15 cellular contexts compared by ENCODE assay signal in genomic region chr7:13181221-13181620, GRCh38.
A peak's percentile ranks its signal among the peaks of the same experiment; 100 is the strongest.
DNase-seq lines count a peak whose midpoint lies in the region; ATAC-seq, FAIRE-seq and TF ChIP-seq lines count a peak whose summit lies in the region.
"Had no signal": no experiment of that assay in that cellular context is flagged by ENCODE, and none has a peak within 500 bp of the region (broad histone marks: within the 10 kb centered on the region; RNA-seq: fewer than 3 reads in every experiment).

No MANE protein-coding gene starts in this region.

- no peak overlapping the region for H2BK20ac ChIP-seq in IMR-90 (ENCODE audit: low read depth, low read length)

- H3K4me3 ChIP-seq in A549 = no peak overlapping the region
- no peak overlapping the region for H3K4me3 ChIP-seq in IMR-90 (ENCODE audit: insufficient read depth, low read depth, low read length)
- no peak overlapping the region for H3K4me3 ChIP-seq in fibroblast of villous mesenchyme (ENCODE audit: low read depth, low read length)
- no peak overlapping the region for H3K4me3 ChIP-seq in stomach
- H3K4me3 ChIP-seq: esophagus squamous epithelium had no signal

- H3K9me1 ChIP-seq in IMR-90 (ENCODE audit: insufficient read depth, low read length) = no peaks in the 10 kb centered on the region

- peak overlapping the region; percentile 47 for H3K4me2 ChIP-seq in A549
- no peak overlapping the region for H3K4me2 ChIP-seq in IMR-90 (ENCODE audit: low read depth, low read length)

- no peak overlapping the region for H4K8ac ChIP-seq in IMR-90 (ENCODE audit: low read depth in 2 of 2, low read length in 2 of 2)

- H3K4me1 ChIP-seq in A549 = peaks cover 18% of the 10 kb centered on the region
- no peaks in the 10 kb centered on the region for H3K4me1 ChIP-seq in IMR-90 (ENCODE audit: control insufficient read depth, insufficient read depth, low read length)
- peaks cover 0 to 7% (median 2%) of the 10 kb centered on the region in 4 donors for H3K4me1 ChIP-seq in stomach

- CTCF ChIA-PET in A549 (lab: Yijun Ruan, JAX) = interaction anchor here (1.7 to 3.1 kb wide), 2 partner anchors 495 to 497 kb away, joined by 4 to 17 read pairs; partner anchors contain the start of gene ARL4A
- CTCF ChIA-PET in IMR-90 (lab: Yijun Ruan, JAX) = no interaction called here

- no peak for ATAC-seq in A549
- ATAC-seq in IMR-90 (ENCODE audit: low read depth) = no peak
- ATAC-seq in HG02885 (IDR thresholded peaks at IDR 0.05; ENCODE audit: poor library complexity, unreplicated experiment) = no peak

- H3K27me3 ChIP-seq in IMR-90 (ENCODE audit: control insufficient read depth, insufficient read depth, low read length) (no peaks in the 10 kb centered on the region; the same call in 1 of the 2 replicates), stomach (no peaks in the 10 kb centered on the region)
- H3K27me3 ChIP-seq: esophagus squamous epithelium had no signal

- no peaks in the 10 kb centered on the region for H3K79me1 ChIP-seq in IMR-90 (ENCODE audit: low read depth in 1 of 2, low read length in 2 of 2)

- no peak for FAIRE-seq in A549 (lab: Jason Lieb, UNC)
- FAIRE-seq: urothelium cell line had no signal

- H2BK5ac ChIP-seq in IMR-90 (ENCODE audit: low read depth, low read length, poor library complexity, severe bottlenecking) = no peak overlapping the region

- H3K4ac ChIP-seq in IMR-90 (ENCODE audit: low read depth, low read length) = no peak overlapping the region

- WGBS in A549 (ENCODE audit: missing lambda C conversion rate) = 57% methylated on average over 3 of the region's 3 CpGs
- WGBS in IMR-90 (ENCODE audit: extremely low coverage in 2 of 2, insufficient read length in 1 of 2), 2 experiments = no CpG with 5 or more reads among the region's 3 CpGs
- 33 to 54% (median 44%) methylated on average over 3 of the region's 3 CpGs for WGBS in stomach, 5 donors

- TF ChIP-seq EP300 in A549 (IDR thresholded peaks at IDR 0.05) (no peak), stomach (IDR thresholded peaks at IDR 0.05) (no peak)

- no peak for TF ChIP-seq RAD21 in A549 (conservative IDR thresholded peaks at IDR 0.05 in 1 of 2, IDR thresholded peaks at IDR 0.05 in 1 of 2)
- no peak for TF ChIP-seq RAD21 in IMR-90 (IDR thresholded peaks at IDR 0.05; ENCODE audit: low read length)

- POLR2A ChIA-PET in A549 (lab: Yijun Ruan, JAX) (no interaction called here), IMR-90 (lab: Charles Lee; ENCODE audit: unreplicated experiment) (no interaction called here)

- BruUV-seq in IMR-90 (replicated peaks; lab: Mats Ljungman, UMichigan) = no TSS peak

- no peak overlapping the region for H2AFZ ChIP-seq in IMR-90 (replicated peaks; ENCODE audit: low read length, poor library complexity)

- no peak overlapping the region for H2AK9ac ChIP-seq in IMR-90 (replicated peaks; ENCODE audit: low read depth, low read length, poor library complexity)

- no peak for TF ChIP-seq POLR2A in A549 (IDR thresholded peaks at IDR 0.05; ENCODE audit: low read length)
- TF ChIP-seq POLR2A in IMR-90 (IDR thresholded peaks at IDR 0.05; ENCODE audit: low read depth, low read length) = no peak
- TF ChIP-seq POLR2A in stomach (IDR thresholded peaks at IDR 0.05) = no peak

- no peak overlapping the region for H2BK15ac ChIP-seq in IMR-90 (ENCODE audit: low read depth, low read length)

- no peaks in the 10 kb centered on the region for H4K20me1 ChIP-seq in IMR-90 (ENCODE audit: insufficient read depth, low read length)

- H2BK120ac ChIP-seq in IMR-90 (ENCODE audit: low read depth, low read length) = no peak overlapping the region

- no peak overlapping the region for H2AK5ac ChIP-seq in IMR-90 (ENCODE audit: low read depth, low read length)

- TF ChIP-seq CTCF in A549 (IDR thresholded peaks at IDR 0.05) = no peak
- no peak for TF ChIP-seq CTCF in IMR-90 (conservative IDR thresholded peaks at IDR 0.05; ENCODE audit: low read depth, low read length)
- TF ChIP-seq CTCF in fibroblast of villous mesenchyme (IDR thresholded peaks at IDR 0.05; ENCODE audit: insufficient read depth, low read depth, low read length) = no peak
- TF ChIP-seq CTCF in stomach (IDR thresholded peaks at IDR 0.05) = no peak

- H4K5ac ChIP-seq in IMR-90 (ENCODE audit: low read depth, low read length) = no peak overlapping the region

- DNase-seq in A549 (ENCODE audit: low read depth in 1 of 2, low spot score in 1 of 2) = peak in 1 of 2 experiments; percentile 2
- peak; percentile 16 for DNase-seq in IMR-90
- DNase-seq in NCI-H510A (lab: John Stamatoyannopoulos, UW) = peak; percentile 65
- DNase-seq in fibroblast of villous mesenchyme (ENCODE audit: low read depth) = peak; percentile 10
- DNase-seq in activated CD8-positive, alpha-beta memory T cell treated with anti-CD3 and anti-CD28 coated beads, Interleukin-2, amount 50 U/mL, for 48 hours = no peak
- no peak for DNase-seq in stomach
- no peak for DNase-seq in stimulated activated CD4-positive, alpha-beta T cell treated with anti-CD3 and anti-CD28 coated beads, Interleukin-2, amount 100 ng/mL, for 48 hours
- DNase-seq: activated CD4-positive, alpha-beta memory T cell treated with anti-CD3 and anti-CD28 coated beads for 36 hours; activated naive CD4-positive, alpha-beta T cell; esophagus squamous epithelium; GF-D8; OCI-M1; stimulated activated CD4-positive, alpha-beta T cell treated with anti-CD3 and anti-CD28 coated beads, Interleukin-12 subunit alpha, Interleukin-12 subunit beta, amount 100 ng/mL, for 4 hours had no signal

- H3K56ac ChIP-seq in IMR-90 (ENCODE audit: extremely low read depth, insufficient read depth, low read length) = no peak overlapping the region

- no peak overlapping the region for H4K91ac ChIP-seq in IMR-90 (ENCODE audit: insufficient read depth, low read depth, low read length)

- intact Hi-C loops in IMR-90 (cut with micrococcal nuclease) (no loop called here), stomach (cut with DNase I; ENCODE audit: low total_unique reads) (no loop called here)

- H3K27ac ChIP-seq in A549 (no peak overlapping the region), IMR-90 (ENCODE audit: insufficient read depth, low read length) (no peak overlapping the region), stomach (no peak overlapping the region)
- H3K27ac ChIP-seq: esophagus squamous epithelium had no signal

- H3K18ac ChIP-seq in IMR-90 (ENCODE audit: low read depth, low read length) = no peak overlapping the region

- H3K23ac ChIP-seq in IMR-90 (ENCODE audit: low read depth, low read length) = no peak overlapping the region

- in situ Hi-C loops in IMR-90 (cut with MboI; ENCODE audit: low sequenced_read_pairs) = no loop called here

- H3K9me3 ChIP-seq in A549 (no peaks in the 10 kb centered on the region), IMR-90 (ENCODE audit: control insufficient read depth, insufficient read depth, low read length) (no peaks in the 10 kb centered on the region), stomach (no peaks in the 10 kb centered on the region)
- H3K9me3 ChIP-seq: esophagus squamous epithelium had no signal

- H3K36me3 ChIP-seq in IMR-90 (ENCODE audit: control insufficient read depth, insufficient read depth, low read length) (no peaks in the 10 kb centered on the region), stomach (no peaks in the 10 kb centered on the region)
- H3K36me3 ChIP-seq: esophagus squamous epithelium had no signal

- no peak overlapping the region for H3K9ac ChIP-seq in IMR-90 (ENCODE audit: low read depth, low read length)

- dilution Hi-C loops in IMR-90 (cut with HindIII; ENCODE audit: low sequenced_read_pairs, unreplicated experiment) = no loop called here

- H3K14ac ChIP-seq in IMR-90 (replicated peaks; ENCODE audit: low read depth, low read length) = no peak overlapping the region

TF ChIP-seq in A549, 52 proteins besides CTCF, POLR2A, EP300 and RAD21 (continues in another document):
- TF ChIP-seq BCL3 (IDR thresholded peaks at IDR 0.05) (no peak), ZFP36 (IDR thresholded peaks at IDR 0.05; ENCODE audit: borderline replicate concordance, partially characterized antibody) (no peak), EHMT2 (IDR thresholded peaks at IDR 0.05; ENCODE audit: low read depth) (no peak), RARB (CRISPR knock-in tag; IDR thresholded peaks at IDR 0.05) (no peak), RCOR1 (IDR thresholded peaks at IDR 0.05; ENCODE audit: low read depth, low read length) (no peak), MAZ (IDR thresholded peaks at IDR 0.05; ENCODE audit: borderline replicate concordance, low read depth, low read length) (no peak), EHF (CRISPR knock-in tag; IDR thresholded peaks at IDR 0.05) (no peak), MAFK (IDR thresholded peaks at IDR 0.05; ENCODE audit: partially characterized antibody) (no peak), ESRRA (IDR thresholded peaks at IDR 0.05; ENCODE audit: borderline replicate concordance, low read length) (no peak)

TF ChIP-seq in IMR-90, 13 proteins besides CTCF, POLR2A, EP300 and RAD21 (continues in another document):
- no peak for TF ChIP-seq FOS (IDR thresholded peaks at IDR 0.05; ENCODE audit: low read depth, low read length)
- TF ChIP-seq SMC3 (IDR thresholded peaks at IDR 0.05; ENCODE audit: low read depth, low read length) = no peak
- no peak for TF ChIP-seq RCOR1 (IDR thresholded peaks at IDR 0.05; ENCODE audit: insufficient replicate concordance, low read length)
- no peak for TF ChIP-seq ELK1 (IDR thresholded peaks at IDR 0.05; ENCODE audit: borderline replicate concordance, low read depth, low read length)
- no peak for TF ChIP-seq NFE2L2 (IDR thresholded peaks at IDR 0.05; ENCODE audit: low read depth, low read length)
- no peak for TF ChIP-seq MAFK (IDR thresholded peaks at IDR 0.05; ENCODE audit: low read depth, low read length)
- no peak for TF ChIP-seq BHLHE40 (IDR thresholded peaks at IDR 0.05; ENCODE audit: low read depth, low read length)
- no peak for TF ChIP-seq RFX5 (IDR thresholded peaks at IDR 0.05; ENCODE audit: low read depth, low read length)
- no peak for TF ChIP-seq CHD1 (IDR thresholded peaks at IDR 0.05; ENCODE audit: low read depth, low read length)
- TF ChIP-seq CEBPB (IDR thresholded peaks at IDR 0.05; ENCODE audit: low read depth, low read length) = no peak
- TF ChIP-seq MXI1 (IDR thresholded peaks at IDR 0.05; ENCODE audit: borderline replicate concordance, low read depth, low read length) = no peak

Comparison
In these comparisons a context has a peak if more than half of its experiments do, and no peak if none do; other contexts are left out.
1. DNase-seq: peak in IMR-90 (single experiment), NCI-H510A (single experiment) and fibroblast of villous mesenchyme (single experiment); none in activated CD8-positive, alpha-beta memory T cell treated with anti-CD3 and anti-CD28 coated beads, Interleukin-2, amount 50 U/mL, for 48 hours (single experiment), stomach (single experiment) and stimulated activated CD4-positive, alpha-beta T cell treated with anti-CD3 and anti-CD28 coated beads, Interleukin-2, amount 100 ng/mL, for 48 hours (0 of 2).